In genomic region chrX:111728096-111728495, GRCh38 we compare ENCODE assay signal across 19 cellular contexts.
"Had no signal": no experiment of that assay in that cellular context is flagged by ENCODE, and none has a peak within 500 bp of the region (broad histone marks: within the 10 kb centered on the region; RNA-seq: fewer than 3 reads in every experiment).

No MANE protein-coding gene starts in this region.

- H3K4me1 ChIP-seq: body of pancreas, prostate gland, right lobe of liver, spleen had no signal

- H3K9me3 ChIP-seq: body of pancreas, prostate gland, right lobe of liver, spleen had no signal

- H3K4me1 Mint-ChIP-seq: activated CD4-positive, alpha-beta memory T cell treated with anti-CD3 and anti-CD28 coated beads, Interleukin-2, amount 10 ng/mL, durations not matched to agents 7 days and 5 days; activated CD4-positive, alpha-beta T cell treated with anti-CD3 and anti-CD28 coated beads for 36 hours; endodermal cell; naive thymus-derived CD8-positive, alpha-beta T cell had no signal

- H3K4me3 ChIP-seq: body of pancreas, prostate gland, right lobe of liver, spleen had no signal

- H3K27me3 ChIP-seq: body of pancreas, right lobe of liver, spleen had no signal

- H3K4me3 Mint-ChIP-seq: activated CD4-positive, alpha-beta memory T cell treated with anti-CD3 and anti-CD28 coated beads, Interleukin-2, amount 10 ng/mL, durations not matched to agents 7 days and 5 days; activated CD4-positive, alpha-beta T cell treated with anti-CD3 and anti-CD28 coated beads for 36 hours; activated T-helper 1 cell treated with anti-CD3 and anti-CD28 coated beads, Interleukin-12 subunit alpha, Interleukin-12 subunit beta, Interleukin-2, Interleukin-4 antibody, amounts not matched to agents 30 ng/mL and 10 ng/mL and 1 ng/mL, durations not matched to agents 14 hours and 24 hours and 36 hours; endodermal cell; naive thymus-derived CD8-positive, alpha-beta T cell; T-cell had no signal

- H3K36me3 ChIP-seq: prostate gland, WERI-Rb-1 had no signal

- H3K27me3 Mint-ChIP-seq: activated CD4-positive, alpha-beta memory T cell treated with anti-CD3 and anti-CD28 coated beads, Interleukin-2, amount 10 ng/mL, durations not matched to agents 7 days and 5 days; activated CD4-positive, alpha-beta T cell treated with anti-CD3 and anti-CD28 coated beads for 36 hours; naive thymus-derived CD8-positive, alpha-beta T cell; T-cell had no signal

- DNase-seq: activated CD4-positive, alpha-beta memory T cell treated with anti-CD3 and anti-CD28 coated beads, Interleukin-2, amount 10 ng/mL, durations not matched to agents 7 days and 5 days; activated CD4-positive, alpha-beta T cell treated with anti-CD3 and anti-CD28 coated beads for 36 hours; activated naive CD4-positive, alpha-beta T cell; body of pancreas; dermis blood vessel endothelial cell; endodermal cell; head of caudate nucleus; naive thymus-derived CD8-positive, alpha-beta T cell; nucleus accumbens; right lobe of liver; spleen; stimulated activated CD4-positive, alpha-beta T cell treated with anti-CD3 and anti-CD28 coated beads, Interleukin-2, amount 100 ng/mL, for 24 hours; stimulated activated naive CD4-positive, alpha-beta T cell; T-cell; T1000; trophoblast cell; WERI-Rb-1 had no signal

- H3K9me3 Mint-ChIP-seq: activated CD4-positive, alpha-beta memory T cell treated with anti-CD3 and anti-CD28 coated beads, Interleukin-2, amount 10 ng/mL, durations not matched to agents 7 days and 5 days; activated T-helper 1 cell treated with anti-CD3 and anti-CD28 coated beads, Interleukin-12 subunit alpha, Interleukin-12 subunit beta, Interleukin-2, Interleukin-4 antibody, amounts not matched to agents 30 ng/mL and 10 ng/mL and 1 ng/mL, durations not matched to agents 14 hours and 24 hours and 36 hours; endodermal cell; naive thymus-derived CD8-positive, alpha-beta T cell; T-cell had no signal

- H3K27ac Mint-ChIP-seq: activated CD4-positive, alpha-beta memory T cell treated with anti-CD3 and anti-CD28 coated beads, Interleukin-2, amount 10 ng/mL, durations not matched to agents 7 days and 5 days; activated CD4-positive, alpha-beta T cell treated with anti-CD3 and anti-CD28 coated beads for 36 hours; activated T-helper 1 cell treated with anti-CD3 and anti-CD28 coated beads, Interleukin-12 subunit alpha, Interleukin-12 subunit beta, Interleukin-2, Interleukin-4 antibody, amounts not matched to agents 30 ng/mL and 10 ng/mL and 1 ng/mL, durations not matched to agents 14 hours and 24 hours and 36 hours; endodermal cell; naive thymus-derived CD8-positive, alpha-beta T cell; T-cell had no signal

- H3K27ac ChIP-seq: body of pancreas, prostate gland, right lobe of liver, spleen, WERI-Rb-1 had no signal
